8 cellular contexts compared by ENCODE assay signal in genomic region chr7:129368389-129368986, GRCh38.
DNase-seq lines count a peak whose midpoint lies in the region; ATAC-seq and TF ChIP-seq lines count a peak whose summit lies in the region.

No MANE protein-coding gene starts in this region.

- no peaks in the 10 kb centered on the region for H3K9me1 ChIP-seq in IMR-90 (ENCODE audit: insufficient read depth, low read length)

- no peak overlapping the region; the same call in 1 of the 2 replicates for H2BK120ac ChIP-seq in IMR-90 (ENCODE audit: low read depth, low read length)

- no peak overlapping the region for H4K91ac ChIP-seq in IMR-90 (ENCODE audit: insufficient read depth, low read depth, low read length)

- in situ Hi-C loops in IMR-90 (cut with MboI; ENCODE audit: low sequenced_read_pairs): loop anchor here (10.0 to 25.0 kb wide), 2 partner anchors 256 to 644 kb away; no protein-coding TSS in a partner anchor

- H4K20me1 ChIP-seq in IMR-90 (ENCODE audit: insufficient read depth, low read length): no peaks in the 10 kb centered on the region

- no peak overlapping the region; the same call in 1 of the 2 replicates for H4K5ac ChIP-seq in IMR-90 (ENCODE audit: low read depth, low read length)

- H3K27me3 Mint-ChIP-seq in Calu3 (ENCODE audit: unreplicated experiment): no peaks in the 10 kb centered on the region

- peak overlapping the region; percentile 27; the same call in 1 of the 2 replicates for H3K23ac ChIP-seq in IMR-90 (ENCODE audit: low read depth, low read length)

- peaks cover 29% of the 10 kb centered on the region for H3K4me1 Mint-ChIP-seq in Calu3 (ENCODE audit: low read depth, unreplicated experiment)

- no peak overlapping the region for H4K8ac ChIP-seq in IMR-90 (ENCODE audit: low read depth in 2 of 2, low read length in 2 of 2)

- no peak overlapping the region for H3K56ac ChIP-seq in IMR-90 (ENCODE audit: extremely low read depth, insufficient read depth, low read length)

- H2BK15ac ChIP-seq in IMR-90 (ENCODE audit: low read depth, low read length): no peak overlapping the region

- H3K4me1 ChIP-seq in IMR-90 (ENCODE audit: control insufficient read depth, insufficient read depth, low read length) (peaks cover 1% of the 10 kb centered on the region; the same call in 1 of the 2 replicates), left lung (peaks cover 0 to 21% of the 10 kb centered on the region in 2 donors)

- peaks cover 22% of the 10 kb centered on the region for H3K36me3 Mint-ChIP-seq in Calu3 (ENCODE audit: insufficient read depth, unreplicated experiment)

- TF ChIP-seq CTCF in Calu3 (IDR thresholded peaks at IDR 0.05; ENCODE audit: unreplicated experiment) (no peak), IMR-90 (conservative IDR thresholded peaks at IDR 0.05; ENCODE audit: low read depth, low read length) (no peak), left lung (IDR thresholded peaks at IDR 0.05) (no peak), lower leg skin (IDR thresholded peaks at IDR 0.05) (no peak)

- peak overlapping the region; percentile 64 for H2AFZ ChIP-seq in IMR-90 (replicated peaks; ENCODE audit: low read length, poor library complexity)

- no peak overlapping the region for H2BK20ac ChIP-seq in IMR-90 (ENCODE audit: low read depth, low read length)

- H3K4me3 ChIP-seq in IMR-90 (ENCODE audit: insufficient read depth, low read depth, low read length): no peak overlapping the region
- peak overlapping the region; percentile 19 to 33 for H3K4me3 ChIP-seq in left lung
- H3K4me3 ChIP-seq in lower leg skin (ENCODE audit: low read depth, poor library complexity, severe bottlenecking): no peak overlapping the region

- BruUV-seq in Calu3 (replicated peaks; lab: Mats Ljungman, UMichigan): TSS peak; percentile 56
- no TSS peak for BruUV-seq in IMR-90 (replicated peaks; lab: Mats Ljungman, UMichigan)

- H2AK9ac ChIP-seq in IMR-90 (replicated peaks; ENCODE audit: low read depth, low read length, poor library complexity): peak overlapping the region; percentile 70

- CTCF ChIA-PET in Calu3 (lab: Charles Lee): interaction anchor here (0.5 to 4.3 kb wide), 19 partner anchors 9 to 697 kb away, joined by 3 to 88 read pairs (median 5); partner anchors contain the start of genes AHCYL2, NRF1 and STRIP2
- CTCF ChIA-PET in IMR-90 (lab: Yijun Ruan, JAX): interaction anchor here (0.7 to 2.3 kb wide), 14 partner anchors 9 to 276 kb away, joined by 3 to 16 read pairs (median 5); partner anchors contain the start of gene STRIP2

- TF ChIP-seq POLR2A in IMR-90 (IDR thresholded peaks at IDR 0.05; ENCODE audit: low read depth, low read length) (no peak), lower leg skin (IDR thresholded peaks at IDR 0.05) (no peak)

- H3K4me3 Mint-ChIP-seq in Calu3 (ENCODE audit: low read depth, unreplicated experiment): peak overlapping the region; percentile 74

- no peak overlapping the region for H3K4ac ChIP-seq in IMR-90 (ENCODE audit: low read depth, low read length)

- WGBS in IMR-90 (ENCODE audit: extremely low coverage in 2 of 2, insufficient read length in 1 of 2), 2 experiments: 59% methylated on average over 4 of the region's 7 CpGs; no CpG with 5 or more reads in 1 of the 2 experiments
- WGBS in lower leg skin, 2 donors: 50 to 60% methylated on average over 7 of the region's 7 CpGs

- H3K9me3 ChIP-seq in IMR-90 (ENCODE audit: control insufficient read depth, insufficient read depth, low read length) (no peaks in the 10 kb centered on the region), left lung (no peaks in the 10 kb centered on the region)

- no peaks in the 10 kb centered on the region for H3K9me3 Mint-ChIP-seq in Calu3 (ENCODE audit: low read depth, unreplicated experiment)

- intact Hi-C loops in Calu3 (cut with micrococcal nuclease; ENCODE audit: unreplicated experiment) (loop anchor here (1.0 to 10.0 kb wide), 3 partner anchors 8 to 274 kb away; partner anchors contain the start of gene AHCYL2), IMR-90 (cut with micrococcal nuclease) (no loop called here), left lung (cut with DNase I) (loop anchor here in 1 of 2 donors (10.0 kb wide), 1 partner anchor 276 kb away; no protein-coding TSS in a partner anchor), lower leg skin (cut with DNase I; ENCODE audit: low total_unique reads) (loop anchor here (10.0 kb wide), 1 partner anchor 154 kb away; no protein-coding TSS in a partner anchor)

- TF ChIP-seq RAD21 in IMR-90 (IDR thresholded peaks at IDR 0.05; ENCODE audit: low read length): no peak

- H3K27me3 ChIP-seq in IMR-90 (ENCODE audit: control insufficient read depth, insufficient read depth, low read length) (no peaks in the 10 kb centered on the region), left lung (no peaks in the 10 kb centered on the region)

- H3K27ac ChIP-seq in IMR-90 (ENCODE audit: insufficient read depth, low read length): no peak overlapping the region
- H3K27ac ChIP-seq in left lung: peak overlapping the region; percentile 71 to 75

- H2AK5ac ChIP-seq in IMR-90 (ENCODE audit: low read depth, low read length): no peak overlapping the region

- POLR2A ChIA-PET in IMR-90 (lab: Charles Lee; ENCODE audit: unreplicated experiment): no interaction called here

- H3K36me3 ChIP-seq in IMR-90 (ENCODE audit: control insufficient read depth, insufficient read depth, low read length) (no peaks in the 10 kb centered on the region), left lung (no peaks in the 10 kb centered on the region)

- H3K9ac ChIP-seq in IMR-90 (ENCODE audit: low read depth, low read length): no peak overlapping the region

- no peak overlapping the region; the same call in 1 of the 2 replicates for H3K14ac ChIP-seq in IMR-90 (replicated peaks; ENCODE audit: low read depth, low read length)

- H2BK5ac ChIP-seq in IMR-90 (ENCODE audit: low read depth, low read length, poor library complexity, severe bottlenecking): no peak overlapping the region

- peak; percentile 36 for ATAC-seq in GM21360 (IDR thresholded peaks at IDR 0.05; ENCODE audit: unreplicated experiment)
- no peak for ATAC-seq in IMR-90 (ENCODE audit: low read depth)
- ATAC-seq in left lung: no peak

- peak overlapping the region; percentile 87 for H3K27ac Mint-ChIP-seq in Calu3 (ENCODE audit: unreplicated experiment)

- dilution Hi-C loops in IMR-90 (cut with HindIII; ENCODE audit: low sequenced_read_pairs, unreplicated experiment): no loop called here

- H3K79me1 ChIP-seq in IMR-90 (ENCODE audit: low read depth in 1 of 2, low read length in 2 of 2): no peaks in the 10 kb centered on the region

- no peak overlapping the region; the same call in 1 of the 2 replicates for H3K4me2 ChIP-seq in IMR-90 (ENCODE audit: low read depth, low read length)

- H3K18ac ChIP-seq in IMR-90 (ENCODE audit: low read depth, low read length): no peak overlapping the region

- DNase-seq in Calu3: peak; percentile 12
- DNase-seq in IMR-90: no peak
- DNase-seq in left lung: no peak
- no peak for DNase-seq in central memory CD4-positive, alpha-beta T cell
- DNase-seq in lower leg skin (ENCODE audit: low spot score in 2 of 2): no peak
- no peak for DNase-seq in DMS79 (lab: John Stamatoyannopoulos, UW)
- no peak for DNase-seq in GOT3 (lab: John Stamatoyannopoulos, UW)

TF ChIP-seq in IMR-90, 13 proteins besides CTCF, POLR2A, EP300 and RAD21:
- TF ChIP-seq RCOR1 (IDR thresholded peaks at IDR 0.05; ENCODE audit: insufficient replicate concordance, low read length) (no peak), FOS (IDR thresholded peaks at IDR 0.05; ENCODE audit: low read depth, low read length) (no peak), CEBPB (IDR thresholded peaks at IDR 0.05; ENCODE audit: low read depth, low read length) (no peak), USF2 (IDR thresholded peaks at IDR 0.05; ENCODE audit: low read depth, low read length) (no peak), MAFK (IDR thresholded peaks at IDR 0.05; ENCODE audit: low read depth, low read length) (no peak), SMC3 (IDR thresholded peaks at IDR 0.05; ENCODE audit: low read depth, low read length) (no peak), MXI1 (IDR thresholded peaks at IDR 0.05; ENCODE audit: borderline replicate concordance, low read depth, low read length) (no peak), MAZ (IDR thresholded peaks at IDR 0.05; ENCODE audit: borderline replicate concordance, low read depth, low read length) (no peak), RFX5 (IDR thresholded peaks at IDR 0.05; ENCODE audit: low read depth, low read length) (no peak), NFE2L2 (IDR thresholded peaks at IDR 0.05; ENCODE audit: low read depth, low read length) (no peak), BHLHE40 (IDR thresholded peaks at IDR 0.05; ENCODE audit: low read depth, low read length) (no peak), CHD1 (IDR thresholded peaks at IDR 0.05; ENCODE audit: low read depth, low read length) (no peak)
- TF ChIP-seq, protein P1, sequence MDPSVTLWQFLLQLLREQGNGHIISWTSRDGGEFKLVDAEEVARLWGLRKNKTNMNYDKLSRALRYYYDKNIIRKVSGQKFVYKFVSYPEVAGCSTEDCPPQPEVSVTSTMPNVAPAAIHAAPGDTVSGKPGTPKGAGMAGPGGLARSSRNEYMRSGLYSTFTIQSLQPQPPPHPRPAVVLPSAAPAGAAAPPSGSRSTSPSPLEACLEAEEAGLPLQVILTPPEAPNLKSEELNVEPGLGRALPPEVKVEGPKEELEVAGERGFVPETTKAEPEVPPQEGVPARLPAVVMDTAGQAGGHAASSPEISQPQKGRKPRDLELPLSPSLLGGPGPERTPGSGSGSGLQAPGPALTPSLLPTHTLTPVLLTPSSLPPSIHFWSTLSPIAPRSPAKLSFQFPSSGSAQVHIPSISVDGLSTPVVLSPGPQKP (IDR thresholded peaks at IDR 0.05; ENCODE audit: borderline replicate concordance, low read depth, low read length): no peak

Comparison
In these comparisons a context has a peak if more than half of its experiments do, and no peak if none do; other contexts are left out.
1. H3K4me3 ChIP-seq: peak in left lung (2 of 2); none in IMR-90 (single experiment) and lower leg skin (single experiment).